In the genomic region with DNA sequence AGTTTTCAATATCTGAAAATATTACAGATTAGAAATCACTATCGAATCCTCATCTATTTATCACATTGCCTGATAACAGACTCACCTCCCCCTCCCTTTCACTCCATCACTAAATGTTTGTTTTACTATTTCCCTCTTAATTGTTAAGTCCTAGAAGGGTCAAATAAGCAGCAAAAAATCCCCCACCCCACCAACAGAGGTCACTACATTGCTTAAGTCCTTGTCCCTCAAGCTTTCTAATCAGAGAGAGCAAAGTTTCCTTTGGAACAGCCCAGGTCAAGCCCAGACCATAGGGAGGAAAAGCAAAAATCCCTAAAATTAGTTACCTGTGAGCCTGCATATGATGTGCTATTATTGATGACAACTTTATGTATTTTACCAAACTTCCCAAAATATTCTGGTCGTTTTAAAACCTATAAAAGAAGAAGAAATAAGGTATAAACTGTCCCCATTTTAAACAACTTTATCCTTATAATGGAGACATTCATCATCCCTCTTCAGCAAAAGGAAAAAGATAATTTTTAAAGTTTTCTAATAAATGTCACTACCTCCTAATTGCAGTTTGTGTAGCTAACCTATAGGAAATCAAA, we compare ENCODE assay signal across 8 cellular contexts.
DNase-seq lines count a peak whose midpoint lies in the region; ATAC-seq and TF ChIP-seq lines count a peak whose summit lies in the region.

No MANE protein-coding gene starts in this region.

- H3K4me3 Mint-ChIP-seq in endodermal cell = no peak overlapping the region
- H3K4me3 Mint-ChIP-seq in osteocyte (ENCODE audit: unreplicated experiment) = no peak overlapping the region

- peaks cover under 1% of the 10 kb centered on the region for H3K27me3 Mint-ChIP-seq in endodermal cell (ENCODE audit: insufficient read depth)
- no peaks in the 10 kb centered on the region for H3K27me3 Mint-ChIP-seq in osteocyte (ENCODE audit: unreplicated experiment)

- WGBS in endodermal cell (ENCODE audit: insufficient coverage in 1 of 2, insufficient read length in 1 of 2), 2 experiments = 72% methylated on average over 2 of the region's 2 CpGs; no CpG with 5 or more reads in 1 of the 2 experiments

- H3K27ac ChIP-seq in SJCRH30 (no peak overlapping the region), endodermal cell (ENCODE audit: low read depth, low read length) (no peak overlapping the region)

- TF ChIP-seq CTCF in endodermal cell (conservative IDR thresholded peaks at IDR 0.05) = peak; percentile 91
- peak; percentile 51 for TF ChIP-seq CTCF in osteocyte (IDR thresholded peaks at IDR 0.05)

- DNase-seq in SIG-M5 treated with dmso at 0.1 percent for 504 hours (lab: John Stamatoyannopoulos, UW; ENCODE audit: unreplicated experiment) = peak; percentile 62
- DNase-seq in SIG-M5 (lab: John Stamatoyannopoulos, UW) = no peak
- DNase-seq in HT1080 (ENCODE audit: low read depth) = peak; percentile 47
- peak; percentile 50 to 70 for DNase-seq in SJCRH30
- peak; percentile 85 for DNase-seq in endodermal cell
- no peak for DNase-seq in osteocyte (ENCODE audit: extremely low spot score, unreplicated experiment)
- DNase-seq in retina = no peak

- H3K9me3 Mint-ChIP-seq in endodermal cell (no peaks in the 10 kb centered on the region), osteocyte (ENCODE audit: unreplicated experiment) (no peaks in the 10 kb centered on the region)

- H3K9me3 ChIP-seq in SJCRH30 (replicated peaks) = no peaks in the 10 kb centered on the region; the same call in 1 of the 2 replicates
- H3K9me3 ChIP-seq in endodermal cell (ENCODE audit: control insufficient read depth, low read length) = no peaks in the 10 kb centered on the region

- H3K36me3 ChIP-seq in SJCRH30 (peaks cover 9% of the 10 kb centered on the region), endodermal cell (ENCODE audit: control insufficient read depth, insufficient read depth, low read length) (peaks cover 5% of the 10 kb centered on the region)

- H3K27me3 ChIP-seq in SJCRH30 = no peaks in the 10 kb centered on the region
- no peaks in the 10 kb centered on the region for H3K27me3 ChIP-seq in endodermal cell (ENCODE audit: control insufficient read depth, insufficient read depth, low read length, poor library complexity, severe bottlenecking)

- no peak overlapping the region for H3K9ac ChIP-seq in endodermal cell (ENCODE audit: extremely low read depth, low read length, poor library complexity, severe bottlenecking)

- no peak overlapping the region for H3K27ac Mint-ChIP-seq in endodermal cell
- H3K27ac Mint-ChIP-seq in osteocyte (ENCODE audit: unreplicated experiment) = no peak overlapping the region

- H3K4me1 Mint-ChIP-seq in endodermal cell = peaks cover 24% of the 10 kb centered on the region
- H3K4me1 Mint-ChIP-seq in osteocyte (ENCODE audit: unreplicated experiment) = peaks cover 1% of the 10 kb centered on the region

- no peaks in the 10 kb centered on the region for H3K4me1 ChIP-seq in SJCRH30
- H3K4me1 ChIP-seq in endodermal cell (ENCODE audit: control insufficient read depth, insufficient read depth, low read length) = no peaks in the 10 kb centered on the region

- H3K4me3 ChIP-seq in SJCRH30 (no peak overlapping the region), endodermal cell (ENCODE audit: low read length) (no peak overlapping the region)

- no peak for ATAC-seq in HG02938 (IDR thresholded peaks at IDR 0.05; ENCODE audit: unreplicated experiment)

- H3K36me3 Mint-ChIP-seq in endodermal cell (ENCODE audit: low read depth) = peaks cover under 1% of the 10 kb centered on the region
- peaks cover 4% of the 10 kb centered on the region for H3K36me3 Mint-ChIP-seq in osteocyte (ENCODE audit: unreplicated experiment)

Comparison
In these comparisons a context has a peak if more than half of its experiments do, and no peak if none do; other contexts are left out.
1. DNase-seq: peak in SIG-M5 treated with dmso at 0.1 percent for 504 hours (single experiment), HT1080 (single experiment), SJCRH30 (2 of 2) and endodermal cell (single experiment); none in SIG-M5 (single experiment), osteocyte (single experiment) and retina (single experiment).